In genomic region chr10:45452743-45453452, GRCh38 we compare ENCODE assay signal across 20 cellular contexts.
DNase-seq lines count a peak whose midpoint lies in the region; ATAC-seq, FAIRE-seq and TF ChIP-seq lines count a peak whose summit lies in the region.
"Had no signal": no experiment of that assay in that cellular context is flagged by ENCODE, and none has a peak within 500 bp of the region (broad histone marks: within the 10 kb centered on the region; RNA-seq: fewer than 3 reads in every experiment).

No MANE protein-coding gene starts in this region.

- DNase-seq in Right ventricle myocardium inferior (ENCODE audit: missing footprints) (no peak), cardiac septum (ENCODE audit: low spot score) (no peak), K562 (ENCODE audit: extremely low read depth in 1 of 4, low spot score in 3 of 4) (no peak), mucosa of descending colon (no peak), iPS-NIHi11 (ENCODE audit: low spot score) (no peak), NCI-H524 (lab: John Stamatoyannopoulos, UW) (no peak), foreskin fibroblast (no peak)
- DNase-seq: activated CD4-positive, CD25-positive, alpha-beta regulatory T cell treated with anti-CD3 and anti-CD28 coated beads, Interleukin-2, amount 50 U/mL, for 72 hours; activated CD8-positive, alpha-beta memory T cell treated with anti-CD3 and anti-CD28 coated beads, Interleukin-2, amount 10 ng/mL, durations not matched to agents 7 days and 5 days; GOT3; NCI-H1092; NCI-H2081 treated with DMSO at 0.1 percent for 48 hours; NCI-H446 treated with DMSO at 0.1 percent for 48 hours; NK-92 treated with Interleukin-12 subunit alpha and Interleukin-12 subunit beta, amount 100 ng/mL, for 24 hours; substantia nigra had no signal

- no peak for TF ChIP-seq RAD21 in K562 (CRISPR knock-in tag; conservative IDR thresholded peaks at IDR 0.05 in 1 of 2, IDR thresholded peaks at IDR 0.05 in 1 of 2)

- BruUV-seq in K562 (replicated peaks; lab: Mats Ljungman, UMichigan) = no TSS peak

- no peaks in the 10 kb centered on the region for H3K79me2 ChIP-seq in K562 (ENCODE audit: control insufficient read depth, insufficient read depth, low read length)

- no peak for TF ChIP-seq POLR2A in K562 (conservative IDR thresholded peaks at IDR 0.05)

- no peak overlapping the region for H3K4me3 ChIP-seq in K562
- H3K4me3 ChIP-seq in mucosa of descending colon = no peak overlapping the region
- H3K4me3 ChIP-seq in foreskin fibroblast (ENCODE audit: low read depth in 1 of 2, low read length in 2 of 2) = no peak overlapping the region
- H3K4me3 ChIP-seq: lung, vagina had no signal

- H3K9me3 ChIP-seq in K562 (replicated peaks; ENCODE audit: control insufficient read depth, insufficient read depth, low read depth, low read length) = no peaks in the 10 kb centered on the region
- no peaks in the 10 kb centered on the region for H3K9me3 ChIP-seq in mucosa of descending colon
- H3K9me3 ChIP-seq: vagina had no signal

- no peak overlapping the region for H2AFZ ChIP-seq in K562 (ENCODE audit: low read depth, low read length)

- no peak overlapping the region for H3K27ac ChIP-seq in K562 (ENCODE audit: extremely low read depth, low read depth, low read length)
- H3K27ac ChIP-seq: KMS-11, vagina had no signal

- in situ Hi-C loops in K562 (cut with MboI) = no loop called here

- H3K9me1 ChIP-seq in K562 (ENCODE audit: control insufficient read depth, insufficient read depth, low read length) = no peaks in the 10 kb centered on the region

- no peak for TF ChIP-seq EP300 in K562 (IDR thresholded peaks at IDR 0.05; ENCODE audit: low read length)

- H3K4me2 ChIP-seq in K562 (ENCODE audit: insufficient read depth, low read length) = no peak overlapping the region
- H3K4me2 ChIP-seq: KMS-11 had no signal

- ATAC-seq in Right ventricle myocardium inferior (peak; percentile 94), K562 (peak; percentile 28), mucosa of descending colon (peak; percentile 59), HG03280 (IDR thresholded peaks at IDR 0.05; ENCODE audit: unreplicated experiment) (no peak)
- ATAC-seq: activated CD8-positive, alpha-beta memory T cell treated with anti-CD3 and anti-CD28 coated beads, Interleukin-2, amount 10 ng/mL, durations not matched to agents 7 days and 5 days had no signal

- 57% methylated on average over 7 of the region's 7 CpGs for WGBS in K562 (ENCODE audit: insufficient coverage, low coverage, missing lambda C conversion rate)

- POLR2A ChIA-PET in K562 (lab: Yijun Ruan, JAX) = interaction anchor here (0.6 to 1.3 kb wide), 4 partner anchors 8 to 203 kb away, joined by 3 to 5 read pairs (median 4); no protein-coding TSS in a partner anchor

- CTCF ChIA-PET in K562 (lab: Yijun Ruan, JAX; ENCODE audit: low intra/inter-chr PET ratio) = no interaction called here

- intact Hi-C loops in Right ventricle myocardium inferior (cut with DNase I) (no loop called here), cardiac septum (cut with DNase I) (no loop called here), K562 (cut with micrococcal nuclease) (no loop called here), mucosa of descending colon (cut with DNase I, micrococcal nuclease) (no loop called here)

- H3K4me1 ChIP-seq in K562 (replicated peaks in 1 of 2; ENCODE audit: control insufficient read depth in 2 of 2, insufficient read depth in 2 of 2, low read length in 2 of 2) (peaks cover 0 to 8% of the 10 kb centered on the region in 2 experiments; a peak in 2 of 5 replicates), mucosa of descending colon (ENCODE audit: low read depth) (no peaks in the 10 kb centered on the region)
- H3K4me1 ChIP-seq: vagina had no signal

- H3K36me3 ChIP-seq in K562 (ENCODE audit: control insufficient read depth, insufficient read depth, low read length) (peaks cover 16% of the 10 kb centered on the region; the same call in 2 of the 3 replicates), mucosa of descending colon (ENCODE audit: low read depth) (no peaks in the 10 kb centered on the region)

- H4K20me1 ChIP-seq in K562 (replicated peaks; ENCODE audit: control insufficient read depth, insufficient read depth, low read length) = no peaks in the 10 kb centered on the region

- no peak for FAIRE-seq in K562 (lab: Jason Lieb, UNC)
- FAIRE-seq: endometrium had no signal

- no peak for TF ChIP-seq CTCF in K562 (IDR thresholded peaks at IDR 0.05 in 2 of 3, conservative IDR thresholded peaks at IDR 0.05 in 1 of 3; ENCODE audit: insufficient read depth in 2 of 3, low read depth in 1 of 3, low read length in 3 of 3)
- TF ChIP-seq CTCF in mucosa of descending colon (IDR thresholded peaks at IDR 0.05) = no peak
- TF ChIP-seq CTCF in foreskin fibroblast (IDR thresholded peaks at IDR 0.05; ENCODE audit: low read depth, low read length) = no peak

- H3K27me3 ChIP-seq in K562 (ENCODE audit: control insufficient read depth in 2 of 2, insufficient read depth in 2 of 2, low read length in 2 of 2) = no peaks in the 10 kb centered on the region
- H3K27me3 ChIP-seq: vagina had no signal

- peak overlapping the region in 1 of 2 experiments; percentile 41; a peak in 1 of 4 replicates for H3K9ac ChIP-seq in K562 (ENCODE audit: insufficient read depth in 1 of 2, low read depth in 2 of 2, low read length in 2 of 2)
- H3K9ac ChIP-seq: KMS-11 had no signal

TF ChIP-seq in K562, 482 proteins besides CTCF, POLR2A, EP300 and RAD21 (continues in another document):
- TF ChIP-seq BRCA1 (IDR thresholded peaks at IDR 0.05) (no peak), BRCA1 (CRISPR knock-in tag; IDR thresholded peaks at IDR 0.05) (no peak), ZHX1 (conservative IDR thresholded peaks at IDR 0.05; ENCODE audit: low read length) (no peak), ZNF146 (CRISPR knock-in tag; IDR thresholded peaks at IDR 0.05; ENCODE audit: unreplicated experiment) (no peak), KLF13 (tag; IDR thresholded peaks at IDR 0.05; ENCODE audit: borderline replicate concordance, low read depth) (no peak), ZBTB7A (IDR thresholded peaks at IDR 0.05; ENCODE audit: borderline replicate concordance, control insufficient read depth, low read depth, low read length) (no peak), HEY1 (CRISPR knock-in tag; IDR thresholded peaks at IDR 0.05; ENCODE audit: borderline replicate concordance) (no peak), THRB (CRISPR knock-in tag; conservative IDR thresholded peaks at IDR 0.05) (no peak), CBX1 (IDR thresholded peaks at IDR 0.05; ENCODE audit: low read depth) (no peak), ETS1 (conservative IDR thresholded peaks at IDR 0.05; ENCODE audit: control insufficient read depth, low read depth, low read length) (no peak), SNIP1 (IDR thresholded peaks at IDR 0.05; ENCODE audit: low read depth) (no peak)
- TF ChIP-seq, protein P1, sequence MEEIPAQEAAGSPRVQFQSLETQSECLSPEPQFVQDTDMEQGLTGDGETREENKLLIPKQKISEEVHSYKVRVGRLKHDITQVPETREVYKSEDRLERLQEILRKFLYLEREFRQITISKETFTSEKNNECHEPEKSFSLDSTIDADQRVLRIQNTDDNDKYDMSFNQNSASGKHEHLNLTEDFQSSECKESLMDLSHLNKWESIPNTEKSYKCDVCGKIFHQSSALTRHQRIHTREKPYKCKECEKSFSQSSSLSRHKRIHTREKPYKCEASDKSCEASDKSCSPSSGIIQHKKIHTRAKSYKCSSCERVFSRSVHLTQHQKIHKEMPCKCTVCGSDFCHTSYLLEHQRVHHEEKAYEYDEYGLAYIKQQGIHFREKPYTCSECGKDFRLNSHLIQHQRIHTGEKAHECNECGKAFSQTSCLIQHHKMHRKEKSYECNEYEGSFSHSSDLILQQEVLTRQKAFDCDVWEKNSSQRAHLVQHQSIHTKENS (CRISPR knock-in tag; IDR thresholded peaks at IDR 0.05) = no peak
- TF ChIP-seq, protein P2, sequence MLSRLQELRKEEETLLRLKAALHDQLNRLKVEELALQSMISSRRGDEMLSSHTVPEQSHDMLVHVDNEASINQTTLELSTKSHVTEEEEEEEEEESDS (CRISPR knock-in tag; IDR thresholded peaks at IDR 0.05) = no peak
